In genomic region chr1:109493227-109493626, GRCh38 we compare ENCODE assay signal across 9 cellular contexts. TPM values are rescaled to one million over a fixed set of nuclear protein-coding genes. Genes with fewer than 3 reads are reported as not detected.
DNase-seq lines count a peak whose midpoint lies in the region; ATAC-seq and TF ChIP-seq lines count a peak whose summit lies in the region.
"Had no signal": no experiment of that assay in that cellular context is flagged by ENCODE, and none has a peak within 500 bp of the region (broad histone marks: within the 10 kb centered on the region; RNA-seq: fewer than 3 reads in every experiment).

No MANE protein-coding gene starts in this region.

- H3K9ac ChIP-seq in mucosa of stomach (ENCODE audit: low read length), result peak overlapping the region; percentile 73

- H3K27me3 ChIP-seq in heart left ventricle, result no peaks in the 10 kb centered on the region
- no peaks in the 10 kb centered on the region for H3K27me3 ChIP-seq in mucosa of stomach (ENCODE audit: control insufficient read depth, insufficient read depth, low read length)
- no peaks in the 10 kb centered on the region for H3K27me3 ChIP-seq in upper lobe of right lung

- no peak for TF ChIP-seq POLR2A in heart left ventricle (IDR thresholded peaks at IDR 0.05)

- peaks cover 0 to 33% (median 19%) of the 10 kb centered on the region in 12 donors for H3K4me1 ChIP-seq in heart left ventricle
- H3K4me1 ChIP-seq in mucosa of stomach (ENCODE audit: control insufficient read depth, insufficient read depth, low read length), result peaks cover 25% of the 10 kb centered on the region
- peaks cover 13% of the 10 kb centered on the region for H3K4me1 ChIP-seq in upper lobe of right lung

- TF ChIP-seq CTCF in heart left ventricle (IDR thresholded peaks at IDR 0.05) (no peak), upper lobe of right lung (IDR thresholded peaks at IDR 0.05) (no peak)

- H3K9me3 ChIP-seq in heart left ventricle (no peaks in the 10 kb centered on the region), mucosa of stomach (ENCODE audit: control insufficient read depth, low read length) (no peaks in the 10 kb centered on the region), upper lobe of right lung (no peaks in the 10 kb centered on the region)

- no peaks in the 10 kb centered on the region for H3K9me3 Mint-ChIP-seq in activated naive CD8-positive, alpha-beta T cell treated with anti-CD3 and anti-CD28 coated beads, Interleukin-2, amount 10 ng/mL, durations not matched to agents 7 days and 5 days

- WGBS in heart left ventricle, 4 donors, result 60 to 76% (median 67%) methylated on average over 4 of the region's 4 CpGs

- H3K36me3 Mint-ChIP-seq in activated naive CD8-positive, alpha-beta T cell treated with anti-CD3 and anti-CD28 coated beads, Interleukin-2, amount 10 ng/mL, durations not matched to agents 7 days and 5 days, result peaks cover 19% of the 10 kb centered on the region

- peaks cover 30% of the 10 kb centered on the region for H3K4me1 Mint-ChIP-seq in activated naive CD8-positive, alpha-beta T cell treated with anti-CD3 and anti-CD28 coated beads, Interleukin-2, amount 10 ng/mL, durations not matched to agents 7 days and 5 days

- no peak overlapping the region for H3K27ac Mint-ChIP-seq in activated naive CD8-positive, alpha-beta T cell treated with anti-CD3 and anti-CD28 coated beads, Interleukin-2, amount 10 ng/mL, durations not matched to agents 7 days and 5 days

- H3K4me3 ChIP-seq in heart left ventricle (peak overlapping the region in 6 of 12 donors; percentile 67 to 98 (median 83)), mucosa of stomach (ENCODE audit: low read length) (peak overlapping the region; percentile 93), upper lobe of right lung (no peak overlapping the region)

- H3K27me3 Mint-ChIP-seq in activated naive CD8-positive, alpha-beta T cell treated with anti-CD3 and anti-CD28 coated beads, Interleukin-2, amount 10 ng/mL, durations not matched to agents 7 days and 5 days, result no peaks in the 10 kb centered on the region

- DNase-seq in heart left ventricle (no peak), cardiac septum (ENCODE audit: low spot score) (no peak), upper lobe of right lung (no peak), NCI-H2107 treated with DMSO at 0.1 percent for 48 hours (lab: John Stamatoyannopoulos, UW; ENCODE audit: unreplicated experiment) (no peak), NCI-H2196 (lab: John Stamatoyannopoulos, UW; ENCODE audit: unreplicated experiment) (no peak)
- no peak for DNase-seq in activated naive CD8-positive, alpha-beta T cell treated with anti-CD3 and anti-CD28 coated beads, Interleukin-2, amount 10 ng/mL, durations not matched to agents 7 days and 5 days

- peak overlapping the region in 8 of 12 donors; percentile 36 to 85 (median 78) for H3K27ac ChIP-seq in heart left ventricle
- peak overlapping the region; percentile 80 for H3K27ac ChIP-seq in upper lobe of right lung

- intact Hi-C loops in heart left ventricle (cut with DNase I), result loop anchor here in 1 of 10 donors (2.0 kb wide), 1 partner anchor 38 kb away; no protein-coding TSS in a partner anchor
- intact Hi-C loops in cardiac septum (cut with DNase I), result no loop called here
- intact Hi-C loops in upper lobe of right lung (cut with DNase I), result loop anchor here (5.0 kb wide), 1 partner anchor 39 kb away; no protein-coding TSS in a partner anchor

- POLR2A ChIA-PET in activated naive CD8-positive, alpha-beta T cell treated with anti-CD3 and anti-CD28 coated beads, Interleukin-2, amount 10 ng/mL, durations not matched to agents 7 days and 5 days (lab: Charles Lee), result interaction anchor here (0.7 to 17.7 kb wide), 5 partner anchors 9 to 39 kb away, joined by 3 to 212 read pairs (median 14); partner anchors contain the start of gene ATXN7L2

- ATAC-seq in heart left ventricle (no peak), upper lobe of right lung (no peak), HG03280 (IDR thresholded peaks at IDR 0.05; ENCODE audit: unreplicated experiment) (no peak)
- no peak for ATAC-seq in activated naive CD8-positive, alpha-beta T cell treated with anti-CD3 and anti-CD28 coated beads, Interleukin-2, amount 10 ng/mL, durations not matched to agents 7 days and 5 days (ENCODE audit: low read depth)

- peak overlapping the region; percentile 99 for H3K4me3 Mint-ChIP-seq in activated naive CD8-positive, alpha-beta T cell treated with anti-CD3 and anti-CD28 coated beads, Interleukin-2, amount 10 ng/mL, durations not matched to agents 7 days and 5 days

- H3K36me3 ChIP-seq in heart left ventricle (peaks cover 0 to 43% (median 31%) of the 10 kb centered on the region in 9 donors), mucosa of stomach (ENCODE audit: control insufficient read depth, insufficient read depth, low read length) (peaks cover 4% of the 10 kb centered on the region), upper lobe of right lung (peaks cover 20% of the 10 kb centered on the region)

RNA-seq across cellular contexts. Expression of gene CYB561D1, which starts 0.7 kb away (rescaled TPM):
- total RNA-seq in heart left ventricle, result 1 to 10 TPM; 3.4 to 8.4 (median 5.1) TPM
- polyA plus RNA-seq in heart left ventricle, result 1 to 10 TPM; 2.1 to 8.1 TPM
- 5.5 TPM for total RNA-seq in cardiac septum
- total RNA-seq in activated naive CD8-positive, alpha-beta T cell treated with anti-CD3 and anti-CD28 coated beads, Interleukin-2, amount 10 ng/mL, durations not matched to agents 7 days and 5 days, result 10 to 100 TPM; 24.3 to 25.1 TPM
- total RNA-seq in upper lobe of right lung, result 13.1 TPM

RNA-seq across cellular contexts. Expression of gene ATXN7L2, which starts 9.5 kb away (rescaled TPM):
- 1 to 10 TPM; 1.2 to 2.8 (median 2.1) TPM for total RNA-seq in heart left ventricle
- polyA plus RNA-seq in heart left ventricle, result 1 to 10 TPM; 2.0 to 3.8 TPM
- total RNA-seq in cardiac septum, result 3.8 TPM
- total RNA-seq in activated naive CD8-positive, alpha-beta T cell treated with anti-CD3 and anti-CD28 coated beads, Interleukin-2, amount 10 ng/mL, durations not matched to agents 7 days and 5 days, result 10 to 100 TPM; 10.4 to 12.4 TPM
- total RNA-seq in upper lobe of right lung, result 4.6 TPM

RNA-seq across cellular contexts. Expression of gene AMIGO1, which starts 16.3 kb away (rescaled TPM):
- total RNA-seq in heart left ventricle (10 to 100 TPM in 8 of 9 donors, 1 to 10 TPM in 1; 9.9 to 19.1 (median 14.9) TPM), cardiac septum (13.8 TPM), upper lobe of right lung (13.3 TPM)
- 1 to 10 TPM; 4.6 to 6.2 TPM for polyA plus RNA-seq in heart left ventricle
- total RNA-seq in activated naive CD8-positive, alpha-beta T cell treated with anti-CD3 and anti-CD28 coated beads, Interleukin-2, amount 10 ng/mL, durations not matched to agents 7 days and 5 days, result 1 to 10 TPM; 8.2 to 9.4 TPM

RNA-seq across cellular contexts. Expression of gene SYPL2, which starts 26.9 kb away (rescaled TPM):
- total RNA-seq in heart left ventricle (10 to 100 TPM; 11.3 to 39.7 (median 25.4) TPM), cardiac septum (28.9 TPM), upper lobe of right lung (3.1 TPM)
- polyA plus RNA-seq in heart left ventricle, result 10 to 100 TPM; 14.7 to 36.3 TPM
- total RNA-seq in activated naive CD8-positive, alpha-beta T cell treated with anti-CD3 and anti-CD28 coated beads, Interleukin-2, amount 10 ng/mL, durations not matched to agents 7 days and 5 days, result not detected
- total RNA-seq: glomerular endothelial cell had no signal

RNA-seq across cellular contexts. Expression of gene GPR61, which starts 46.4 kb away (rescaled TPM):
- under 1 TPM in 6 of 9 donors, not detected in 3; 0.08 to 0.72 (median 0.21) TPM for total RNA-seq in heart left ventricle
- under 1 TPM in 1 of 2 donors, not detected in 1; 0.15 TPM for polyA plus RNA-seq in heart left ventricle
- 0.13 TPM for total RNA-seq in cardiac septum
- total RNA-seq in activated naive CD8-positive, alpha-beta T cell treated with anti-CD3 and anti-CD28 coated beads, Interleukin-2, amount 10 ng/mL, durations not matched to agents 7 days and 5 days, result under 1 TPM in 1 of 2 experiments, not detected in 1; 0.39 TPM
- not detected for total RNA-seq in upper lobe of right lung
- total RNA-seq: glomerular endothelial cell had no signal
